In genomic region chr9:94528886-94529285, GRCh38 we compare ENCODE assay signal across 17 cellular contexts.
"Had no signal": no experiment of that assay in that cellular context is flagged by ENCODE, and none has a peak within 500 bp of the region (broad histone marks: within the 10 kb centered on the region; RNA-seq: fewer than 3 reads in every experiment).

No MANE protein-coding gene starts in this region.

- DNase-seq: effector CD8-positive, alpha-beta T cell; endodermal cell; foreskin fibroblast; gastrocnemius medialis; head of caudate nucleus; left ventricle myocardium superior; lower lobe of right lung; naive thymus-derived CD8-positive, alpha-beta T cell; nephron progenitor cell; nucleus accumbens; spleen; stimulated activated CD4-positive, alpha-beta T cell treated with anti-CD3 and anti-CD28 coated beads, Interleukin-4, amount 100 ng/mL, for 4 hours; stimulated activated naive B cell treated with anti-CD40 and anti-IgM and Interleukin-4, amounts not matched to agents 10 μg/mL and 1 μg/mL and 100 μg/mL, for 72 hours; upper lobe of left lung had no signal

- H3K36me3 Mint-ChIP-seq: naive thymus-derived CD8-positive, alpha-beta T cell; stimulated activated naive B cell treated with anti-CD40 and anti-IgM and Interleukin-4, amounts not matched to agents 10 μg/mL and 1 μg/mL and 100 μg/mL, for 72 hours had no signal

- ATAC-seq: esophagus mucosa; gastrocnemius medialis; left ventricle myocardium superior; lower lobe of right lung; naive thymus-derived CD8-positive, alpha-beta T cell; stimulated activated naive B cell treated with anti-CD40 and anti-IgM and Interleukin-4, amounts not matched to agents 10 μg/mL and 1 μg/mL and 100 μg/mL, for 72 hours had no signal

- H3K27ac Mint-ChIP-seq: dendritic cell treated with granulocyte-macrophage colony-stimulating factor and Interleukin-4, amounts not matched to agents 40 ng/mL and 50 ng/mL, for 4 days; endodermal cell; naive thymus-derived CD8-positive, alpha-beta T cell; nephron progenitor cell; stimulated activated naive B cell treated with anti-CD40 and anti-IgM and Interleukin-4, amounts not matched to agents 10 μg/mL and 1 μg/mL and 100 μg/mL, for 72 hours; stimulated activated naive CD8-positive, alpha-beta T cell treated with anti-CD3 and anti-CD28 coated beads, Interleukin-15, Interleukin-2, amounts not matched to agents 100 ng/mL and 50 ng/mL, for 24 hours had no signal

- H3K4me3 Mint-ChIP-seq: dendritic cell treated with granulocyte-macrophage colony-stimulating factor and Interleukin-4, amounts not matched to agents 40 ng/mL and 50 ng/mL, for 4 days; endodermal cell; naive thymus-derived CD8-positive, alpha-beta T cell; nephron progenitor cell; stimulated activated naive B cell treated with anti-CD40 and anti-IgM and Interleukin-4, amounts not matched to agents 10 μg/mL and 1 μg/mL and 100 μg/mL, for 72 hours; stimulated activated naive CD8-positive, alpha-beta T cell treated with anti-CD3 and anti-CD28 coated beads, Interleukin-15, Interleukin-2, amounts not matched to agents 100 ng/mL and 50 ng/mL, for 24 hours had no signal

- H3K9me3 Mint-ChIP-seq: dendritic cell treated with granulocyte-macrophage colony-stimulating factor and Interleukin-4, amounts not matched to agents 40 ng/mL and 50 ng/mL, for 4 days; stimulated activated naive CD8-positive, alpha-beta T cell treated with anti-CD3 and anti-CD28 coated beads, Interleukin-15, Interleukin-2, amounts not matched to agents 100 ng/mL and 50 ng/mL, for 24 hours had no signal

- H3K4me1 Mint-ChIP-seq: endodermal cell; naive thymus-derived CD8-positive, alpha-beta T cell; nephron progenitor cell had no signal
